22 cellular contexts compared by ENCODE assay signal in genomic region chr3:197505796-197506553, GRCh38. TPM values are rescaled to one million over a fixed set of nuclear protein-coding genes. Genes with fewer than 3 reads are reported as not detected.
DNase-seq lines count a peak whose midpoint lies in the region; ATAC-seq and TF ChIP-seq lines count a peak whose summit lies in the region.
"Had no signal": no experiment of that assay in that cellular context is flagged by ENCODE, and none has a peak within 500 bp of the region (broad histone marks: within the 10 kb centered on the region; RNA-seq: fewer than 3 reads in every experiment).

No MANE protein-coding gene starts in this region.

- no peaks in the 10 kb centered on the region for H3K9me3 Mint-ChIP-seq in activated T-helper 17 cell treated with anti-CD3 and anti-CD28 coated beads, Interleukin-2, amount 50 U/mL, for 72 hours
- H3K9me3 Mint-ChIP-seq in activated T-helper 1 cell treated with anti-CD3 and anti-CD28 coated beads, Interleukin-12 subunit alpha, Interleukin-12 subunit beta, Interleukin-2, Interleukin-4 antibody, amounts not matched to agents 30 ng/mL and 10 ng/mL and 1 ng/mL, durations not matched to agents 14 hours and 24 hours and 36 hours, result no peaks in the 10 kb centered on the region
- H3K9me3 Mint-ChIP-seq: activated naive CD8-positive, alpha-beta T cell treated with anti-CD3 and anti-CD28 coated beads for 36 hours; CD4-positive, CD25-positive, alpha-beta regulatory T cell had no signal

- no peak overlapping the region for H3K27ac ChIP-seq in upper lobe of left lung
- H3K27ac ChIP-seq: brain microvascular endothelial cell, suprapubic skin had no signal

- no peak for TF ChIP-seq CTCF in upper lobe of left lung (IDR thresholded peaks at IDR 0.05)
- no peak for TF ChIP-seq CTCF in GM13976 (IDR thresholded peaks at IDR 0.05; ENCODE audit: borderline replicate concordance, control extremely low read depth, extremely low read depth, insufficient read depth, missing control alignments)

- no peak overlapping the region for H3K4me3 Mint-ChIP-seq in activated T-helper 17 cell treated with anti-CD3 and anti-CD28 coated beads, Interleukin-2, amount 50 U/mL, for 72 hours
- H3K4me3 Mint-ChIP-seq in activated T-helper 1 cell treated with anti-CD3 and anti-CD28 coated beads, Interleukin-12 subunit alpha, Interleukin-12 subunit beta, Interleukin-2, Interleukin-4 antibody, amounts not matched to agents 30 ng/mL and 10 ng/mL and 1 ng/mL, durations not matched to agents 14 hours and 24 hours and 36 hours, result no peak overlapping the region
- H3K4me3 Mint-ChIP-seq: activated naive CD8-positive, alpha-beta T cell treated with anti-CD3 and anti-CD28 coated beads for 36 hours; CD4-positive, CD25-positive, alpha-beta regulatory T cell had no signal

- in situ Hi-C loops in GM13976 (cut with MboI; ENCODE audit: low sequenced_read_pairs, unreplicated experiment), result loop anchor here (25.0 kb wide), 2 partner anchors 244 to 519 kb away; no protein-coding TSS in a partner anchor

- no peaks in the 10 kb centered on the region for H3K27me3 Mint-ChIP-seq in activated T-helper 17 cell treated with anti-CD3 and anti-CD28 coated beads, Interleukin-2, amount 50 U/mL, for 72 hours
- H3K27me3 Mint-ChIP-seq in activated T-helper 1 cell treated with anti-CD3 and anti-CD28 coated beads, Interleukin-12 subunit alpha, Interleukin-12 subunit beta, Interleukin-2, Interleukin-4 antibody, amounts not matched to agents 30 ng/mL and 10 ng/mL and 1 ng/mL, durations not matched to agents 14 hours and 24 hours and 36 hours (ENCODE audit: insufficient read depth), result no peaks in the 10 kb centered on the region
- H3K27me3 Mint-ChIP-seq: activated naive CD8-positive, alpha-beta T cell treated with anti-CD3 and anti-CD28 coated beads for 36 hours; CD4-positive, CD25-positive, alpha-beta regulatory T cell had no signal

- TF ChIP-seq EP300 in upper lobe of left lung (IDR thresholded peaks at IDR 0.05), result no peak

- no peak for TF ChIP-seq POLR2A in upper lobe of left lung (IDR thresholded peaks at IDR 0.05)

- H3K9ac ChIP-seq in mucosa of stomach (ENCODE audit: low read length), result peak overlapping the region; percentile 20

- H3K36me3 ChIP-seq in mucosa of stomach (ENCODE audit: control insufficient read depth, insufficient read depth, low read length), result no peaks in the 10 kb centered on the region
- no peaks in the 10 kb centered on the region for H3K36me3 ChIP-seq in upper lobe of left lung
- H3K36me3 ChIP-seq: brain microvascular endothelial cell, suprapubic skin had no signal

- DNase-seq in NOMO-1 treated with DMSO at 0.1 percent for 48 hours (lab: John Stamatoyannopoulos, UW; ENCODE audit: unreplicated experiment), result peak; percentile 27
- no peak for DNase-seq in NOMO-1 treated with dmso at 0.1 percent for 144 hours (lab: John Stamatoyannopoulos, UW; ENCODE audit: unreplicated experiment)
- peak; percentile 65 to 85 for DNase-seq in upper lobe of left lung
- no peak for DNase-seq in epidermal melanocyte (ENCODE audit: insufficient read length, low spot score)
- no peak for DNase-seq in activated T-helper 1 cell treated with anti-CD3 and anti-CD28 coated beads, Interleukin-12 subunit alpha, Interleukin-12 subunit beta, Interleukin-2, Interleukin-4 antibody, amounts not matched to agents 30 ng/mL and 10 ng/mL and 1 ng/mL, durations not matched to agents 14 hours and 24 hours and 36 hours (ENCODE audit: low spot score)
- no peak for DNase-seq in GM13976 (ENCODE audit: low spot score)
- DNase-seq: 8988T; activated CD4-positive, alpha-beta T cell treated with anti-CD3 and anti-CD28 coated beads, Interleukin-2, amount 50 U/mL, for 4 hours; activated naive CD8-positive, alpha-beta T cell treated with anti-CD3 and anti-CD28 coated beads for 36 hours; activated T-cell treated with anti-CD3 and anti-CD28 coated beads, Interleukin-2, amount 50 U/mL, for 48 hours; brain microvascular endothelial cell; CD4-positive, CD25-positive, alpha-beta regulatory T cell; cortex of kidney; DMS153; foreskin melanocyte; NCI-H146; NCI-H774; stimulated activated CD4-positive, alpha-beta T cell treated with anti-CD3 and anti-CD28 coated beads, Interleukin-4, amount 100 ng/mL, for 24 hours had no signal

- H3K4me3 ChIP-seq in mucosa of stomach (ENCODE audit: low read length), result no peak overlapping the region
- no peak overlapping the region for H3K4me3 ChIP-seq in upper lobe of left lung
- H3K4me3 ChIP-seq: skin epidermis, suprapubic skin had no signal

- peak overlapping the region; percentile 15 for H3K27ac Mint-ChIP-seq in activated T-helper 17 cell treated with anti-CD3 and anti-CD28 coated beads, Interleukin-2, amount 50 U/mL, for 72 hours
- no peak overlapping the region for H3K27ac Mint-ChIP-seq in activated T-helper 1 cell treated with anti-CD3 and anti-CD28 coated beads, Interleukin-12 subunit alpha, Interleukin-12 subunit beta, Interleukin-2, Interleukin-4 antibody, amounts not matched to agents 30 ng/mL and 10 ng/mL and 1 ng/mL, durations not matched to agents 14 hours and 24 hours and 36 hours
- H3K27ac Mint-ChIP-seq: activated naive CD8-positive, alpha-beta T cell treated with anti-CD3 and anti-CD28 coated beads for 36 hours; CD4-positive, CD25-positive, alpha-beta regulatory T cell had no signal

- H3K4me1 ChIP-seq in mucosa of stomach (ENCODE audit: control insufficient read depth, insufficient read depth, low read length) (peaks cover 66% of the 10 kb centered on the region), upper lobe of left lung (peaks cover 0 to 17% (median 8%) of the 10 kb centered on the region in 4 donors)

- no peaks in the 10 kb centered on the region for H3K9me3 ChIP-seq in mucosa of stomach (ENCODE audit: control insufficient read depth, low read length)
- no peaks in the 10 kb centered on the region for H3K9me3 ChIP-seq in upper lobe of left lung
- H3K9me3 ChIP-seq: suprapubic skin had no signal

- intact Hi-C loops in activated T-helper 1 cell treated with anti-CD3 and anti-CD28 coated beads, Interleukin-12 subunit alpha, Interleukin-12 subunit beta, Interleukin-2, Interleukin-4 antibody, amounts not matched to agents 30 ng/mL and 10 ng/mL and 1 ng/mL, durations not matched to agents 14 hours and 24 hours and 36 hours (cut with micrococcal nuclease), result loop anchor here (10.0 kb wide), 1 partner anchor 501 kb away; no protein-coding TSS in a partner anchor

- H3K4me1 Mint-ChIP-seq in activated T-helper 17 cell treated with anti-CD3 and anti-CD28 coated beads, Interleukin-2, amount 50 U/mL, for 72 hours, result no peaks in the 10 kb centered on the region
- H3K4me1 Mint-ChIP-seq in activated T-helper 1 cell treated with anti-CD3 and anti-CD28 coated beads, Interleukin-12 subunit alpha, Interleukin-12 subunit beta, Interleukin-2, Interleukin-4 antibody, amounts not matched to agents 30 ng/mL and 10 ng/mL and 1 ng/mL, durations not matched to agents 14 hours and 24 hours and 36 hours (ENCODE audit: low read depth), result peaks cover 5% of the 10 kb centered on the region

- ATAC-seq in activated T-helper 17 cell treated with anti-CD3 and anti-CD28 coated beads, Interleukin-2, amount 50 U/mL, for 72 hours (replicated peaks), result no peak
- ATAC-seq in upper lobe of left lung (ENCODE audit: low FRiP score in 2 of 2), result peak in 1 of 2 donors; percentile 47

- WGBS in upper lobe of left lung, 2 donors, result 75 to 79% methylated on average over 12 to 24 of the region's 24 CpGs

- H3K36me3 Mint-ChIP-seq in activated T-helper 17 cell treated with anti-CD3 and anti-CD28 coated beads, Interleukin-2, amount 50 U/mL, for 72 hours (ENCODE audit: low read depth), result peaks cover 11% of the 10 kb centered on the region
- H3K36me3 Mint-ChIP-seq in activated T-helper 1 cell treated with anti-CD3 and anti-CD28 coated beads, Interleukin-12 subunit alpha, Interleukin-12 subunit beta, Interleukin-2, Interleukin-4 antibody, amounts not matched to agents 30 ng/mL and 10 ng/mL and 1 ng/mL, durations not matched to agents 14 hours and 24 hours and 36 hours (ENCODE audit: low read depth), result peaks cover 2% of the 10 kb centered on the region
- H3K36me3 Mint-ChIP-seq: CD4-positive, CD25-positive, alpha-beta regulatory T cell had no signal

- H3K27me3 ChIP-seq in mucosa of stomach (ENCODE audit: control insufficient read depth, insufficient read depth, low read length) (no peaks in the 10 kb centered on the region), upper lobe of left lung (no peaks in the 10 kb centered on the region)
- H3K27me3 ChIP-seq: brain microvascular endothelial cell, suprapubic skin had no signal

RNA-seq across cellular contexts. Expression of gene BDH1, which starts 49.8 kb away (rescaled TPM):
- 10 to 100 TPM; 82.3 to 89.2 TPM for total RNA-seq in activated T-helper 17 cell treated with anti-CD3 and anti-CD28 coated beads, Interleukin-2, amount 50 U/mL, for 72 hours
- 10 to 100 TPM; 13.5 to 30.4 (median 23.0) TPM for total RNA-seq in upper lobe of left lung
- 120 and 126 TPM in 2 replicates for total RNA-seq in activated T-helper 1 cell treated with anti-CD3 and anti-CD28 coated beads, Interleukin-12 subunit alpha, Interleukin-12 subunit beta, Interleukin-2, Interleukin-4 antibody, amounts not matched to agents 30 ng/mL and 10 ng/mL and 1 ng/mL, durations not matched to agents 14 hours and 24 hours and 36 hours

Comparison
In these comparisons a context has a peak if more than half of its experiments do, and no peak if none do; other contexts are left out.
1. DNase-seq: peak in NOMO-1 treated with DMSO at 0.1 percent for 48 hours (single experiment) and upper lobe of left lung (2 of 2); none in NOMO-1 treated with dmso at 0.1 percent for 144 hours (single experiment), epidermal melanocyte (single experiment), activated T-helper 1 cell treated with anti-CD3 and anti-CD28 coated beads, Interleukin-12 subunit alpha, Interleukin-12 subunit beta, Interleukin-2, Interleukin-4 antibody, amounts not matched to agents 30 ng/mL and 10 ng/mL and 1 ng/mL, durations not matched to agents 14 hours and 24 hours and 36 hours (single experiment) and GM13976 (single experiment).